24 cellular contexts compared by ENCODE assay signal in the genomic region with DNA sequence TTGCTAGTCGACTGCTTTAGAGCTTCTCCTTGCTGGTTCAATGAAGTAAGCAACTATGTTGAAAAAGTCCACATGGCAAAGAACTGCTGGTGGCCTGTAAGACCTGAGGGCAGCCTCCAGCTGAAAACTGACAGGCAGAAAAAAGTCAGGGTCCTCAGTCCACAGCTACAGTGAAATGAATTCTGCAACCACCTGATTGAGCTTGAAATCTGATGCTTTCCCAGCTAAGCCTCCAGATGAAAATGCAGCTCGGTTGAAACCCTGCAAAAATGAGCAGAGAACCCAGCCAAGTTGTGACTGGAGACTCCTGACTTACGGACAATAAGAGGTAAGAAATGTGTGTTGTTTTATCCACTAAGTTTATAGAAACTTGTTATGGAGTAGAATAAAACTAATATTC.
"Had no signal": no experiment of that assay in that cellular context is flagged by ENCODE, and none has a peak within 500 bp of the region (broad histone marks: within the 10 kb centered on the region; RNA-seq: fewer than 3 reads in every experiment).

No MANE protein-coding gene starts in this region.

- H3K4me3 ChIP-seq: esophagus squamous epithelium, gastroesophageal sphincter, lung, uterus had no signal

- H3K4me1 Mint-ChIP-seq: immature natural killer cell, naive B cell, nephron progenitor cell had no signal

- DNase-seq: effector memory CD8-positive, alpha-beta T cell; esophagus squamous epithelium; foreskin fibroblast; glutamatergic neuron; immature natural killer cell; left cardiac atrium; left ventricle myocardium superior; mesenchymal stem cell; midbrain; naive B cell; nephron progenitor cell; posterior cingulate gyrus; right cardiac atrium; small intestine; stimulated activated CD4-positive, alpha-beta T cell treated with anti-CD3 and anti-CD28 coated beads, Interleukin-12 subunit alpha, Interleukin-12 subunit beta, amount 100 ng/mL, for 4 hours; stimulated activated naive CD4-positive, alpha-beta T cell treated with Interleukin-2 at 50 U/mL for 16 hours; trophoblast cell; uterus had no signal

- H3K27ac ChIP-seq: esophagus squamous epithelium, gastroesophageal sphincter, neutrophil, uterus had no signal

- H3K27ac Mint-ChIP-seq: dendritic cell treated with granulocyte-macrophage colony-stimulating factor and Interleukin-4, amounts not matched to agents 40 ng/mL and 50 ng/mL, for 4 days; effector memory CD8-positive, alpha-beta T cell; immature natural killer cell; naive B cell; nephron progenitor cell had no signal

- ATAC-seq: effector memory CD8-positive, alpha-beta T cell; gastroesophageal sphincter; left cardiac atrium; left ventricle myocardium superior; right cardiac atrium had no signal

- H3K27me3 ChIP-seq: esophagus squamous epithelium, gastroesophageal sphincter, neutrophil, uterus had no signal

- H3K4me3 Mint-ChIP-seq: dendritic cell treated with granulocyte-macrophage colony-stimulating factor and Interleukin-4, amounts not matched to agents 40 ng/mL and 50 ng/mL, for 4 days; effector memory CD8-positive, alpha-beta T cell; immature natural killer cell; naive B cell; nephron progenitor cell had no signal

- FAIRE-seq: colon, keratinocyte, small intestine had no signal

- H3K27me3 Mint-ChIP-seq: dendritic cell treated with granulocyte-macrophage colony-stimulating factor and Interleukin-4, amounts not matched to agents 40 ng/mL and 50 ng/mL, for 4 days; effector memory CD8-positive, alpha-beta T cell; naive B cell had no signal

- H3K36me3 ChIP-seq: esophagus squamous epithelium, gastroesophageal sphincter, neutrophil, uterus had no signal

- H3K36me3 Mint-ChIP-seq: naive B cell had no signal

- H3K4me1 ChIP-seq: esophagus squamous epithelium, gastroesophageal sphincter, uterus had no signal

- H3K9me3 ChIP-seq: esophagus squamous epithelium, neutrophil, uterus had no signal
